1 cellular context compared by ENCODE assay signal in the genomic region with DNA sequence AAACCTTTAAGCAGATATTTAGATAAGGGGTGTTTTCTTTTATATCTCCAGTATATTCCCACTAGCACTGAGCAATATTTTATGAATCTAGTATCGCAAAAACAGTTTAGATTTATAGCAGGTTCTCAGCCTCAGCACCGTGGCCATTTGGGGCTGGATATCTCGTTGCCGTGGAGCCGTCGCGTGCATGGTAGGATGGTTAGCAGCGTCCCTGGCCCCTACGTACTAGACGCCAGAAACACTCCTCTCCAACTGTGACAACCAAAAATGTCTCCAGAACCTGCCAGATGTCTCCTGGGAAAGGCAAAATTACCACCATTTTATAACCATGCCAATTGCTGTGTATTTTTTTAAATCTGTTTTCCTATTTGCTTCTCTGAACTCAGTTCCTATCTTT.
TF ChIP-seq lines count a peak whose summit lies in the region.

No MANE protein-coding gene starts in this region.

TF ChIP-seq in SK-N-SH, 30 proteins besides CTCF, POLR2A, EP300 and RAD21 (continued from another document):
- TF ChIP-seq, protein P1, sequence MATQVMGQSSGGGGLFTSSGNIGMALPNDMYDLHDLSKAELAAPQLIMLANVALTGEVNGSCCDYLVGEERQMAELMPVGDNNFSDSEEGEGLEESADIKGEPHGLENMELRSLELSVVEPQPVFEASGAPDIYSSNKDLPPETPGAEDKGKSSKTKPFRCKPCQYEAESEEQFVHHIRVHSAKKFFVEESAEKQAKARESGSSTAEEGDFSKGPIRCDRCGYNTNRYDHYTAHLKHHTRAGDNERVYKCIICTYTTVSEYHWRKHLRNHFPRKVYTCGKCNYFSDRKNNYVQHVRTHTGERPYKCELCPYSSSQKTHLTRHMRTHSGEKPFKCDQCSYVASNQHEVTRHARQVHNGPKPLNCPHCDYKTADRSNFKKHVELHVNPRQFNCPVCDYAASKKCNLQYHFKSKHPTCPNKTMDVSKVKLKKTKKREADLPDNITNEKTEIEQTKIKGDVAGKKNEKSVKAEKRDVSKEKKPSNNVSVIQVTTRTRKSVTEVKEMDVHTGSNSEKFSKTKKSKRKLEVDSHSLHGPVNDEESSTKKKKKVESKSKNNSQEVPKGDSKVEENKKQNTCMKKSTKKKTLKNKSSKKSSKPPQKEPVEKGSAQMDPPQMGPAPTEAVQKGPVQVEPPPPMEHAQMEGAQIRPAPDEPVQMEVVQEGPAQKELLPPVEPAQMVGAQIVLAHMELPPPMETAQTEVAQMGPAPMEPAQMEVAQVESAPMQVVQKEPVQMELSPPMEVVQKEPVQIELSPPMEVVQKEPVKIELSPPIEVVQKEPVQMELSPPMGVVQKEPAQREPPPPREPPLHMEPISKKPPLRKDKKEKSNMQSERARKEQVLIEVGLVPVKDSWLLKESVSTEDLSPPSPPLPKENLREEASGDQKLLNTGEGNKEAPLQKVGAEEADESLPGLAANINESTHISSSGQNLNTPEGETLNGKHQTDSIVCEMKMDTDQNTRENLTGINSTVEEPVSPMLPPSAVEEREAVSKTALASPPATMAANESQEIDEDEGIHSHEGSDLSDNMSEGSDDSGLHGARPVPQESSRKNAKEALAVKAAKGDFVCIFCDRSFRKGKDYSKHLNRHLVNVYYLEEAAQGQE (IDR thresholded peaks at IDR 0.05; ENCODE audit: low read depth, low read length): no peak
- TF ChIP-seq NFIC (IDR thresholded peaks at IDR 0.05; ENCODE audit: borderline replicate concordance) (no peak), SMC3 (IDR thresholded peaks at IDR 0.05; ENCODE audit: low read depth, low read length) (no peak), FOXM1 (IDR thresholded peaks at IDR 0.05; ENCODE audit: low read depth) (no peak), NRF1 (IDR thresholded peaks at IDR 0.05; ENCODE audit: low read depth, low read length) (no peak), FOXJ3 (CRISPR knock-in tag; IDR thresholded peaks at IDR 0.05) (no peak), ELF1 (IDR thresholded peaks at IDR 0.05) (no peak), MXI1 (IDR thresholded peaks at IDR 0.05; ENCODE audit: low read depth, low read length) (no peak), POLR2AphosphoS5 (IDR thresholded peaks at IDR 0.05; ENCODE audit: low read depth, low read length) (no peak), TCF12 (IDR thresholded peaks at IDR 0.05) (no peak)
- TF ChIP-seq, protein P2, sequence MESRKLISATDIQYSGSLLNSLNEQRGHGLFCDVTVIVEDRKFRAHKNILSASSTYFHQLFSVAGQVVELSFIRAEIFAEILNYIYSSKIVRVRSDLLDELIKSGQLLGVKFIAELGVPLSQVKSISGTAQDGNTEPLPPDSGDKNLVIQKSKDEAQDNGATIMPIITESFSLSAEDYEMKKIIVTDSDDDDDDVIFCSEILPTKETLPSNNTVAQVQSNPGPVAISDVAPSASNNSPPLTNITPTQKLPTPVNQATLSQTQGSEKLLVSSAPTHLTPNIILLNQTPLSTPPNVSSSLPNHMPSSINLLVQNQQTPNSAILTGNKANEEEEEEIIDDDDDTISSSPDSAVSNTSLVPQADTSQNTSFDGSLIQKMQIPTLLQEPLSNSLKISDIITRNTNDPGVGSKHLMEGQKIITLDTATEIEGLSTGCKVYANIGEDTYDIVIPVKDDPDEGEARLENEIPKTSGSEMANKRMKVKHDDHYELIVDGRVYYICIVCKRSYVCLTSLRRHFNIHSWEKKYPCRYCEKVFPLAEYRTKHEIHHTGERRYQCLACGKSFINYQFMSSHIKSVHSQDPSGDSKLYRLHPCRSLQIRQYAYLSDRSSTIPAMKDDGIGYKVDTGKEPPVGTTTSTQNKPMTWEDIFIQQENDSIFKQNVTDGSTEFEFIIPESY (IDR thresholded peaks at IDR 0.05; ENCODE audit: borderline replicate concordance, low read depth): no peak
- TF ChIP-seq, protein P3, sequence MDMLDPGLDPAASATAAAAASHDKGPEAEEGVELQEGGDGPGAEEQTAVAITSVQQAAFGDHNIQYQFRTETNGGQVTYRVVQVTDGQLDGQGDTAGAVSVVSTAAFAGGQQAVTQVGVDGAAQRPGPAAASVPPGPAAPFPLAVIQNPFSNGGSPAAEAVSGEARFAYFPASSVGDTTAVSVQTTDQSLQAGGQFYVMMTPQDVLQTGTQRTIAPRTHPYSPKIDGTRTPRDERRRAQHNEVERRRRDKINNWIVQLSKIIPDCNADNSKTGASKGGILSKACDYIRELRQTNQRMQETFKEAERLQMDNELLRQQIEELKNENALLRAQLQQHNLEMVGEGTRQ (IDR thresholded peaks at IDR 0.05; ENCODE audit: borderline replicate concordance, low read depth, low read length): no peak
- TF ChIP-seq, protein P4, sequence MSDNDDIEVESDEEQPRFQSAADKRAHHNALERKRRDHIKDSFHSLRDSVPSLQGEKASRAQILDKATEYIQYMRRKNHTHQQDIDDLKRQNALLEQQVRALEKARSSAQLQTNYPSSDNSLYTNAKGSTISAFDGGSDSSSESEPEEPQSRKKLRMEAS (IDR thresholded peaks at IDR 0.05; ENCODE audit: low read depth): no peak
- TF ChIP-seq, protein P5, sequence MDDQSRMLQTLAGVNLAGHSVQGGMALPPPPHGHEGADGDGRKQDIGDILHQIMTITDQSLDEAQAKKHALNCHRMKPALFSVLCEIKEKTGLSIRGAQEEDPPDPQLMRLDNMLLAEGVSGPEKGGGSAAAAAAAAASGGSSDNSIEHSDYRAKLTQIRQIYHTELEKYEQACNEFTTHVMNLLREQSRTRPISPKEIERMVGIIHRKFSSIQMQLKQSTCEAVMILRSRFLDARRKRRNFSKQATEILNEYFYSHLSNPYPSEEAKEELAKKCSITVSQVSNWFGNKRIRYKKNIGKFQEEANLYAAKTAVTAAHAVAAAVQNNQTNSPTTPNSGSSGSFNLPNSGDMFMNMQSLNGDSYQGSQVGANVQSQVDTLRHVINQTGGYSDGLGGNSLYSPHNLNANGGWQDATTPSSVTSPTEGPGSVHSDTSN (IDR thresholded peaks at IDR 0.05): no peak
